In genomic region chr18:74834424-74835309, GRCh38 we compare ENCODE assay signal across 21 cellular contexts.
DNase-seq lines count a peak whose midpoint lies in the region; ATAC-seq and TF ChIP-seq lines count a peak whose summit lies in the region.
"Had no signal": no experiment of that assay in that cellular context is flagged by ENCODE, and none has a peak within 500 bp of the region (broad histone marks: within the 10 kb centered on the region; RNA-seq: fewer than 3 reads in every experiment).

No MANE protein-coding gene starts in this region.

- no peak overlapping the region for H2AFZ ChIP-seq in GM23338

- no peak overlapping the region for H3K4me2 ChIP-seq in GM23338

- no peaks in the 10 kb centered on the region for H3K79me2 ChIP-seq in GM23338 (replicated peaks; ENCODE audit: insufficient read depth)

- H3K27ac Mint-ChIP-seq in GM23338, result no peak overlapping the region
- H3K27ac Mint-ChIP-seq: activated CD8-positive, alpha-beta T cell treated with anti-CD3 and anti-CD28 coated beads, Interleukin-2, amount 10 ng/mL, durations not matched to agents 7 days and 5 days; activated naive CD8-positive, alpha-beta T cell treated with anti-CD3 and anti-CD28 coated beads, Interleukin-2, amount 10 ng/mL, durations not matched to agents 7 days and 5 days; memory B cell; T-helper 17 cell had no signal

- no peaks in the 10 kb centered on the region for H3K36me3 Mint-ChIP-seq in GM23338 (ENCODE audit: low read depth)

- peaks cover 18% of the 10 kb centered on the region for H3K4me1 Mint-ChIP-seq in GM23338
- H3K4me1 Mint-ChIP-seq: memory B cell had no signal

- H3K4me1 ChIP-seq in GM23338 (ENCODE audit: insufficient read depth), result peaks cover 5% of the 10 kb centered on the region; the same call in 1 of the 2 replicates
- H3K4me1 ChIP-seq: thyroid gland had no signal

- ATAC-seq in GM23338 (peak; percentile 55), HG03521 (IDR thresholded peaks at IDR 0.05; ENCODE audit: unreplicated experiment) (no peak)
- ATAC-seq: activated CD8-positive, alpha-beta T cell treated with anti-CD3 and anti-CD28 coated beads, Interleukin-2, amount 10 ng/mL, durations not matched to agents 7 days and 5 days; left cardiac atrium; T-helper 17 cell had no signal

- H3K27ac ChIP-seq in GM23338 (ENCODE audit: low read depth), result no peak overlapping the region
- no peak overlapping the region for H3K27ac ChIP-seq in brain microvascular endothelial cell
- H3K27ac ChIP-seq: SK-N-MC, stomach, thyroid gland had no signal

- H3K27me3 ChIP-seq in GM23338 (ENCODE audit: insufficient read depth) (no peaks in the 10 kb centered on the region), brain microvascular endothelial cell (replicated peaks) (no peaks in the 10 kb centered on the region)
- H3K27me3 ChIP-seq: stomach, thyroid gland had no signal

- H3K27me3 Mint-ChIP-seq in GM23338 (ENCODE audit: insufficient read depth, low read depth, poor library complexity), result no peaks in the 10 kb centered on the region
- H3K27me3 Mint-ChIP-seq: activated naive CD8-positive, alpha-beta T cell treated with anti-CD3 and anti-CD28 coated beads, Interleukin-2, amount 10 ng/mL, durations not matched to agents 7 days and 5 days; memory B cell; T-helper 17 cell had no signal

- no peaks in the 10 kb centered on the region for H3K9me3 Mint-ChIP-seq in GM23338
- H3K9me3 Mint-ChIP-seq: activated naive CD8-positive, alpha-beta T cell treated with anti-CD3 and anti-CD28 coated beads, Interleukin-2, amount 10 ng/mL, durations not matched to agents 7 days and 5 days; memory B cell had no signal

- H3K9me2 ChIP-seq in GM23338 (ENCODE audit: insufficient read depth), result no peaks in the 10 kb centered on the region

- H3K4me3 ChIP-seq in GM23338 (no peak overlapping the region), brain microvascular endothelial cell (ENCODE audit: low read depth, low read length) (no peak overlapping the region)
- H3K4me3 ChIP-seq: SK-N-MC, stomach, thyroid gland had no signal

- no peaks in the 10 kb centered on the region for H3F3A ChIP-seq in GM23338 (replicated peaks; ENCODE audit: low read depth)

- in situ Hi-C loops in brain microvascular endothelial cell (cut with HindIII; ENCODE audit: low pct_ligation_motif_present, low sequenced_read_pairs), result no loop called here

- H3K4me3 Mint-ChIP-seq in GM23338, result no peak overlapping the region
- H3K4me3 Mint-ChIP-seq: activated CD8-positive, alpha-beta T cell treated with anti-CD3 and anti-CD28 coated beads, Interleukin-2, amount 10 ng/mL, durations not matched to agents 7 days and 5 days; activated naive CD8-positive, alpha-beta T cell treated with anti-CD3 and anti-CD28 coated beads, Interleukin-2, amount 10 ng/mL, durations not matched to agents 7 days and 5 days; memory B cell; T-helper 17 cell had no signal

- H3K36me3 ChIP-seq in GM23338 (ENCODE audit: insufficient read depth) (no peaks in the 10 kb centered on the region), brain microvascular endothelial cell (replicated peaks) (no peaks in the 10 kb centered on the region)
- H3K36me3 ChIP-seq: thyroid gland had no signal

- DNase-seq in GM23338 (ENCODE audit: low spot score) (peak; percentile 28), brain microvascular endothelial cell (peak; percentile 26), iPS-NIHi11 (ENCODE audit: low spot score) (peak; percentile 15), pulmonary artery endothelial cell (ENCODE audit: low read depth, low spot score) (peak; percentile 29), HuH-7.5 (ENCODE audit: low spot score) (no peak)
- no peak for DNase-seq in activated naive CD4-positive, alpha-beta T cell treated with Interleukin-2 at 50 U/mL for 16 hours
- DNase-seq: activated CD8-positive, alpha-beta T cell treated with anti-CD3 and anti-CD28 coated beads, Interleukin-2, amount 10 ng/mL, durations not matched to agents 7 days and 5 days; activated naive CD8-positive, alpha-beta T cell treated with anti-CD3 and anti-CD28 coated beads, Interleukin-2, amount 10 ng/mL, durations not matched to agents 7 days and 5 days; DMS53; GDM1; head of caudate nucleus; left cardiac atrium; NCI-H146; NCI-H446; stimulated activated CD8-positive, alpha-beta memory T cell treated with anti-CD3 and anti-CD28 coated beads, Interleukin-4, amount 100 ng/mL, for 48 hours; stomach; T-helper 17 cell; thyroid gland had no signal

- no peaks in the 10 kb centered on the region for H4K20me1 ChIP-seq in GM23338 (replicated peaks; ENCODE audit: insufficient read depth)

- TF ChIP-seq CTCF in GM23338 (conservative IDR thresholded peaks at IDR 0.05; ENCODE audit: low read depth in 2 of 2), result no peak
- no peak for TF ChIP-seq CTCF in brain microvascular endothelial cell (IDR thresholded peaks at IDR 0.05; ENCODE audit: low read depth, low read length, missing control alignments)

TF ChIP-seq in GM23338, 12 proteins besides CTCF, POLR2A, EP300 and RAD21:
- no peak for TF ChIP-seq ZNF331 (CRISPR knock-in tag; IDR thresholded peaks at IDR 0.05; ENCODE audit: low read depth)
- no peak for TF ChIP-seq JUNB (IDR thresholded peaks at IDR 0.05; ENCODE audit: unreplicated experiment)
- TF ChIP-seq ETS1 (IDR thresholded peaks at IDR 0.05), result no peak
- no peak for TF ChIP-seq REST (IDR thresholded peaks at IDR 0.05; ENCODE audit: unreplicated experiment)
- no peak for TF ChIP-seq POLR2AphosphoS5 (IDR thresholded peaks at IDR 0.05; ENCODE audit: low read depth)
- TF ChIP-seq NANOG (IDR thresholded peaks at IDR 0.05; ENCODE audit: borderline replicate concordance), result no peak

Comparison
In these comparisons a context has a peak if more than half of its experiments do, and no peak if none do; other contexts are left out.
1. DNase-seq: peak in GM23338 (single experiment), brain microvascular endothelial cell (single experiment), iPS-NIHi11 (single experiment) and pulmonary artery endothelial cell (single experiment); none in HuH-7.5 (single experiment) and activated naive CD4-positive, alpha-beta T cell treated with Interleukin-2 at 50 U/mL for 16 hours (single experiment).